Comparison of ENCODE assay signal across 7 cellular contexts in the genomic region with DNA sequence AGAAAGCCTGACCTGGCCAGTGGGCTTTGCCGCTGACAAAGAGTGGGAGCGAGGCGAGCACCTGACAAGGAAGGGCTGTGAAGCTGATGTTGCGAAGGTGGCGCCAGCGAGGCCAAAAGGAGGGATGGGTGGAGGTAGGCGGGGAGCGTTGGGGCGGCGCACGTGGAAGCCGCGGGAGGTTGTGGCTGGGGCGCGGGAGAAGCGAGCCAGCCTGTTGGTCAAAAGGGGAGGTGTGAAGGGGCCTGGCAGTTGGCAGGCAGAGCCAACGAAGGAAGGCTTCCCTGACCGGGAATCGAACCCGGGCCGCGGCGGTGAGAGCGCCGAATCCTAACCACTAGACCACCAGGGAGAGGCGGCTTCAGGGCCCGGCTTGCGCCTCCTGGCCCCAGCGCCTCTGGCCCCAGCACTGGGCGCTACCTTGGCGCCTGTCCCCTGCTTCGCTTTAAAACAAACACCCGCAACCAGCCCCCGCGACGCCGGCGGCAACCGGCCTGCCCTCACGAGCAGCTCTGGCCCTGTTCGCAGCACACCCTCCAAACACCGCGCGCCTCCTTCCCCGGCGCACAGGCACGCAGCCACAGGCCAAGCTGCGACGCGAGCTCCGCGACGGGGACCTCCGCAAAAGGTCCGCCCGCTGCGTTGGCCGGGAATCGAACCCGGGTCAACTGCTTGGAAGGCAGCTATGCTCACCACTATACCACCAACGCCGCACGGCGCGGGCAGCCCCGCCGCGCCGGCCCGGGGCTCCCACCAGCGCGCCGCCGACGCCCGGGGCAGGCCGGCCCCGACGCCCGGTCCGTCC. TPM values are rescaled to one million over a fixed set of nuclear protein-coding genes. Genes with fewer than 3 reads are reported as not detected.
DNase-seq lines count a peak whose midpoint lies in the region; ATAC-seq and TF ChIP-seq lines count a peak whose summit lies in the region.
"Not testable (repeated sequence)": the region's sequence is repeated elsewhere in the genome, so short reads cannot be mapped to it uniquely, and the experiment has no call there.

No MANE protein-coding gene starts in this region.

- not testable (repeated sequence) for BruUV-seq in PC-3 (replicated peaks; lab: Mats Ljungman, UMichigan)

- not testable (repeated sequence) for H3K4me3 Mint-ChIP-seq in central memory CD8-positive, alpha-beta T cell; naive thymus-derived CD4-positive, alpha-beta T cell

- H3K36me3 ChIP-seq in PC-3 (ENCODE audit: low read depth, low read length); naive thymus-derived CD4-positive, alpha-beta T cell (ENCODE audit: control insufficient read depth in 2 of 3, insufficient read depth in 3 of 3, low read length in 3 of 3): not testable (repeated sequence)

- POLR2A ChIA-PET in PC-3 (lab: Charles Lee; ENCODE audit: unreplicated experiment); naive thymus-derived CD4-positive, alpha-beta T cell (lab: Charles Lee): not testable (repeated sequence)

- not testable (repeated sequence) for H3K27ac ChIP-seq in PC-3 (ENCODE audit: low read length); naive thymus-derived CD4-positive, alpha-beta T cell (ENCODE audit: low read depth, low read length)

- H3K4me1 ChIP-seq in PC-3 (ENCODE audit: insufficient read depth, low read length); naive thymus-derived CD4-positive, alpha-beta T cell (ENCODE audit: control insufficient read depth in 2 of 2, insufficient read depth in 2 of 2, low read length in 2 of 2): not testable (repeated sequence)

- DNase-seq in PC-3; central memory CD8-positive, alpha-beta T cell (ENCODE audit: low spot score in 2 of 2); naive thymus-derived CD4-positive, alpha-beta T cell: not testable (repeated sequence)

- not testable (repeated sequence) for H4K20me1 ChIP-seq in PC-3 (ENCODE audit: low read length)

- CTCF ChIA-PET in PC-3 (lab: Charles Lee); naive thymus-derived CD4-positive, alpha-beta T cell (lab: Charles Lee): not testable (repeated sequence)

- H3K9me3 ChIP-seq in PC-3 (ENCODE audit: low read length); naive thymus-derived CD4-positive, alpha-beta T cell (ENCODE audit: control insufficient read depth in 2 of 3, low read length in 3 of 3): not testable (repeated sequence)

- not testable (repeated sequence) for H3K9ac ChIP-seq in PC-3 (ENCODE audit: low read length)

- ATAC-seq in GM18909 (IDR thresholded peaks at IDR 0.05; ENCODE audit: poor library complexity, unreplicated experiment) = peak; percentile 81
- ATAC-seq in GM21447 (IDR thresholded peaks at IDR 0.05; ENCODE audit: unreplicated experiment) = peak; percentile 51
- peak; percentile 76 for ATAC-seq in HG02798 (IDR thresholded peaks at IDR 0.05; ENCODE audit: poor library complexity, unreplicated experiment)
- ATAC-seq in HG03139 (IDR thresholded peaks at IDR 0.05; ENCODE audit: unreplicated experiment) = peak; percentile 75
- peak; percentile 66 for ATAC-seq in PC-3
- ATAC-seq in central memory CD8-positive, alpha-beta T cell (replicated peaks; ENCODE audit: extremely low read depth, poor library complexity, severe bottlenecking) = peak; percentile 20
- peak; percentile 31 for ATAC-seq in naive thymus-derived CD4-positive, alpha-beta T cell

- H3K4me3 ChIP-seq in PC-3 (ENCODE audit: low read length); naive thymus-derived CD4-positive, alpha-beta T cell (ENCODE audit: low read length): not testable (repeated sequence)

- H3K9me3 Mint-ChIP-seq in central memory CD8-positive, alpha-beta T cell; naive thymus-derived CD4-positive, alpha-beta T cell: not testable (repeated sequence)

- H3K4me2 ChIP-seq in PC-3 (ENCODE audit: low read length) = not testable (repeated sequence)

- not testable (repeated sequence) for H2AFZ ChIP-seq in PC-3 (ENCODE audit: low read length)

- H3K36me3 Mint-ChIP-seq in central memory CD8-positive, alpha-beta T cell (ENCODE audit: insufficient read depth) = peaks cover 10% of the 10 kb centered on the region
- not testable (repeated sequence) for H3K36me3 Mint-ChIP-seq in naive thymus-derived CD4-positive, alpha-beta T cell

- not testable (repeated sequence) for H3K27ac Mint-ChIP-seq in central memory CD8-positive, alpha-beta T cell (ENCODE audit: low read depth); naive thymus-derived CD4-positive, alpha-beta T cell

- H3F3A ChIP-seq in PC-3 (ENCODE audit: low read length, unreplicated experiment) = not testable (repeated sequence)

- not testable (repeated sequence) for H3K27me3 ChIP-seq in PC-3 (ENCODE audit: low read length); naive thymus-derived CD4-positive, alpha-beta T cell (ENCODE audit: control insufficient read depth in 2 of 2, insufficient read depth in 2 of 2, low read length in 2 of 2)

- not testable (repeated sequence) for TF ChIP-seq CTCF in PC-3 (conservative IDR thresholded peaks at IDR 0.05; ENCODE audit: low read depth, low read length)

- peaks cover 26% of the 10 kb centered on the region for H3K27me3 Mint-ChIP-seq in central memory CD8-positive, alpha-beta T cell
- H3K27me3 Mint-ChIP-seq in naive thymus-derived CD4-positive, alpha-beta T cell = peaks cover 21 to 23% (median 23%) of the 10 kb centered on the region in 5 donors

- peaks cover 17% of the 10 kb centered on the region for H3K4me1 Mint-ChIP-seq in central memory CD8-positive, alpha-beta T cell
- H3K4me1 Mint-ChIP-seq in naive thymus-derived CD4-positive, alpha-beta T cell = peaks cover 7 to 16% (median 11%) of the 10 kb centered on the region in 7 donors

- H3K9me2 ChIP-seq in PC-3 (replicated peaks; ENCODE audit: low read length) = not testable (repeated sequence)

- intact Hi-C loops in PC-3 (cut with micrococcal nuclease); naive thymus-derived CD4-positive, alpha-beta T cell (cut with micrococcal nuclease): not testable (repeated sequence)

- H3K79me2 ChIP-seq in PC-3 (ENCODE audit: low read length) = not testable (repeated sequence)

RNA-seq across cellular contexts. Expression of a gene that starts 35.9 kb away (rescaled TPM):
- total RNA-seq in PC-3 (2014; rRNA removed) = 0.73 and 0.98 TPM in 2 replicates
- 10 to 100 TPM in 1 of 5 experiments, 1 to 10 TPM in 3, not detected in 1; 2.7 to 91.5 (median 6.4) TPM for total RNA-seq in naive thymus-derived CD4-positive, alpha-beta T cell
- under 1 TPM; 0.17 to 0.21 TPM for polyA plus RNA-seq in naive thymus-derived CD4-positive, alpha-beta T cell

RNA-seq across cellular contexts. Expression of a gene that starts 55.0 kb away (rescaled TPM):
- total RNA-seq in PC-3 (2014; rRNA removed) = 3.8 and 4.3 TPM in 2 replicates
- total RNA-seq in naive thymus-derived CD4-positive, alpha-beta T cell = 1 to 10 TPM in 1 of 5 experiments, under 1 TPM in 4; 0.32 to 3.5 (median 0.89) TPM
- polyA plus RNA-seq in naive thymus-derived CD4-positive, alpha-beta T cell = not detected

Comparison
In these comparisons a context has a peak if more than half of its experiments do, and no peak if none do; other contexts are left out.
1. ATAC-seq: peak in every context shown above with its lines; median percentile 81 in GM18909; 76 in HG02798; 75 in HG03139; 66 in PC-3; 51 in GM21447; 31 in naive thymus-derived CD4-positive, alpha-beta T cell; 20 in central memory CD8-positive, alpha-beta T cell.